2 cellular contexts compared by ENCODE assay signal in the genomic region with DNA sequence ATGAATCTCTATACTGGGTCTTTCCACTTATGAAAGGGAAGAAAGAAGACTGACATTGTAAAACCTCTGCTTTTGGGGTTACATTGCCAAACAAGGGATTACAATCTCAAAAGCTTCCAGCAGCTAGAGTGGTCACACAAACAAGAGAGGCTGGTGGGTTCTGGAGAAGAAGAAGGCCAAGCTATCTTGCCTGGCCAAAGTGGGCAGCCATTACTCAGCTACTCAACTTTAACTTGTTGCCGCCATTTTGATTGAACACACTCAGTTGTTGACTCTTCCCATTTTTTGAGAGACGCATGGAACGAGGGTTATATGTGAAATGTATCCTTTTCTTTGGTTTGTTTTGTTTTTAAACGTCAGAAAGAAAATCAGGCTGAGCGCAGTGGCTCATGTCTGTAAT.
TF ChIP-seq lines count a peak whose summit lies in the region.

No MANE protein-coding gene starts in this region.

TF ChIP-seq in GM12878, 131 proteins besides CTCF, POLR2A, EP300 and RAD21:
- TF ChIP-seq YY1 (IDR thresholded peaks at IDR 0.05; ENCODE audit: low read depth, low read length) (0 out of 2 replicates have a peak, but pooled peaks have one; percentile 10), JUNB (IDR thresholded peaks at IDR 0.05) (no peak), RBBP5 (conservative IDR thresholded peaks at IDR 0.05) (no peak), MYC (IDR thresholded peaks at IDR 0.05; ENCODE audit: insufficient read depth, insufficient read length, insufficient replicate concordance, low read length, severe bottlenecking) (no peak)

TF ChIP-seq in H1, 55 proteins besides CTCF, POLR2A, EP300 and RAD21:
- TF ChIP-seq, protein P1, sequence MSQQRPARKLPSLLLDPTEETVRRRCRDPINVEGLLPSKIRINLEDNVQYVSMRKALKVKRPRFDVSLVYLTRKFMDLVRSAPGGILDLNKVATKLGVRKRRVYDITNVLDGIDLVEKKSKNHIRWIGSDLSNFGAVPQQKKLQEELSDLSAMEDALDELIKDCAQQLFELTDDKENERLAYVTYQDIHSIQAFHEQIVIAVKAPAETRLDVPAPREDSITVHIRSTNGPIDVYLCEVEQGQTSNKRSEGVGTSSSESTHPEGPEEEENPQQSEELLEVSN (IDR thresholded peaks at IDR 0.05), result no peak
- TF ChIP-seq BACH1 (IDR thresholded peaks at IDR 0.05; ENCODE audit: low read length) (no peak), SIN3A (conservative IDR thresholded peaks at IDR 0.05 in 1 of 2, IDR thresholded peaks at IDR 0.05 in 1 of 2; ENCODE audit: low read depth in 1 of 2, low read length in 2 of 2) (no peak), POLR2AphosphoS5 (IDR thresholded peaks at IDR 0.05; ENCODE audit: low read depth, low read length) (no peak), YY1 (IDR thresholded peaks at IDR 0.05; ENCODE audit: low read depth, low read length) (peak; percentile 5; the same call in 1 of the 2 replicates), CBX8 (IDR thresholded peaks at IDR 0.05; ENCODE audit: borderline replicate concordance, low read depth, low read length) (no peak), SP4 (IDR thresholded peaks at IDR 0.05; ENCODE audit: low read length) (no peak), TBP (IDR thresholded peaks at IDR 0.05; ENCODE audit: low read depth, low read length) (no peak)
